12 cellular contexts compared by ENCODE assay signal in genomic region chr12:69906411-69907216, GRCh38.
DNase-seq lines count a peak whose midpoint lies in the region; ATAC-seq, FAIRE-seq and TF ChIP-seq lines count a peak whose summit lies in the region.
"Had no signal": no experiment of that assay in that cellular context is flagged by ENCODE, and none has a peak within 500 bp of the region (broad histone marks: within the 10 kb centered on the region; RNA-seq: fewer than 3 reads in every experiment).

No MANE protein-coding gene starts in this region.

- peaks cover 16% of the 10 kb centered on the region for H3K4me1 ChIP-seq in GM12878 (ENCODE audit: control insufficient read depth, insufficient read depth, low read length)
- H3K4me1 ChIP-seq: psoas muscle had no signal

- TF ChIP-seq POLR2A in GM12878 (IDR thresholded peaks at IDR 0.05; ENCODE audit: low read depth, low read length): no peak

- in situ Hi-C loops in GM12878 (cut with MboI): no loop called here

- POLR2A ChIA-PET in GM12878 (lab: Charles Lee): no interaction called here

- no peak overlapping the region for H3K4me3 Mint-ChIP-seq in osteocyte (ENCODE audit: unreplicated experiment)
- H3K4me3 Mint-ChIP-seq: activated CD4-positive, alpha-beta T cell treated with anti-CD3 and anti-CD28 coated beads for 36 hours had no signal

- H3K4me3 ChIP-seq in GM12878: no peak overlapping the region
- H3K4me3 ChIP-seq in coronary artery: no peak overlapping the region
- H3K4me3 ChIP-seq: psoas muscle had no signal

- no peak overlapping the region for H3K27ac Mint-ChIP-seq in osteocyte (ENCODE audit: unreplicated experiment)
- H3K27ac Mint-ChIP-seq: activated CD4-positive, alpha-beta T cell treated with anti-CD3 and anti-CD28 coated beads for 36 hours had no signal

- no peak for TF ChIP-seq EP300 in GM12878 (IDR thresholded peaks at IDR 0.05; ENCODE audit: borderline replicate concordance in 1 of 2, control insufficient read depth in 1 of 2, low read depth in 2 of 2, low read length in 2 of 2)

- BruUV-seq in GM12878 (replicated peaks; lab: Mats Ljungman, UMichigan): no TSS peak

- no peaks in the 10 kb centered on the region for H4K20me1 ChIP-seq in GM12878 (ENCODE audit: control insufficient read depth, insufficient read depth)

- CTCF ChIA-PET in GM12878 (lab: Yijun Ruan, JAX): interaction anchor here (0.7 to 0.8 kb wide), 2 partner anchors 9 to 670 kb away, joined by 3 read pairs; no protein-coding TSS in a partner anchor

- 0% methylated on average over 4 of the region's 4 CpGs for WGBS in GM12878 (ENCODE audit: insufficient coverage, insufficient replicate concordance, low lambda C conversion rate, missing lambda C conversion rate)

- intact Hi-C loops in GM12878 (cut with micrococcal nuclease; ENCODE audit: unreplicated experiment): loop anchor here (2.0 kb wide), 1 partner anchor 336 kb away; the partner anchor contains the start of gene CNOT2

- ATAC-seq in GM18498 (IDR thresholded peaks at IDR 0.05; ENCODE audit: unreplicated experiment) (peak; percentile 95), GM21381 (IDR thresholded peaks at IDR 0.05; ENCODE audit: unreplicated experiment) (peak; percentile 82), HG03095 (IDR thresholded peaks at IDR 0.05; ENCODE audit: unreplicated experiment) (peak; percentile 91), GM12878 (peak; percentile 89)
- ATAC-seq: activated CD4-positive, alpha-beta T cell treated with anti-CD3 and anti-CD28 coated beads for 36 hours had no signal

- H3K27me3 ChIP-seq in GM12878 (replicated peaks in 1 of 2; ENCODE audit: control insufficient read depth in 2 of 2, insufficient read depth in 2 of 2, low read length in 1 of 2): no peaks in the 10 kb centered on the region

- TF ChIP-seq CTCF in GM12878 (IDR thresholded peaks at IDR 0.05 in 2 of 3, conservative IDR thresholded peaks at IDR 0.05 in 1 of 3; ENCODE audit: control insufficient read depth in 2 of 3, extremely low read depth in 1 of 3, insufficient read depth in 1 of 3, low read depth in 3 of 3, low read length in 3 of 3) (no peak), osteocyte (IDR thresholded peaks at IDR 0.05) (no peak), coronary artery (IDR thresholded peaks at IDR 0.05) (no peak)

- H3K9me3 Mint-ChIP-seq in osteocyte (ENCODE audit: unreplicated experiment): no peaks in the 10 kb centered on the region
- H3K9me3 Mint-ChIP-seq: CD14-positive monocyte had no signal

- no peaks in the 10 kb centered on the region for H3K9me3 ChIP-seq in GM12878 (replicated peaks; ENCODE audit: control insufficient read depth, insufficient read depth, low read length)
- H3K9me3 ChIP-seq: psoas muscle had no signal

- H2AFZ ChIP-seq in GM12878 (ENCODE audit: control insufficient read depth, low read depth, low read length): no peak overlapping the region; the same call in 1 of the 2 replicates

- SMC1A ChIA-PET in GM12878 (lab: Charles Lee; ENCODE audit: uncharacterized antibody, unreplicated experiment): no interaction called here

- peak overlapping the region; percentile 14 for H3K27ac ChIP-seq in GM12878 (ENCODE audit: control insufficient read depth, insufficient read depth)
- no peak overlapping the region for H3K27ac ChIP-seq in coronary artery
- H3K27ac ChIP-seq: psoas muscle had no signal

- H3K4me1 Mint-ChIP-seq in osteocyte (ENCODE audit: unreplicated experiment): peaks cover 22% of the 10 kb centered on the region

- RAD21 ChIA-PET in GM12878 (lab: Charles Lee; ENCODE audit: unreplicated experiment): no interaction called here

- no peaks in the 10 kb centered on the region for H3K27me3 Mint-ChIP-seq in osteocyte (ENCODE audit: unreplicated experiment)
- H3K27me3 Mint-ChIP-seq: activated CD4-positive, alpha-beta T cell treated with anti-CD3 and anti-CD28 coated beads for 36 hours had no signal

- H3K4me2 ChIP-seq in GM12878 (ENCODE audit: control insufficient read depth, insufficient read depth): peak overlapping the region; percentile 43

- no peak overlapping the region for H3K9ac ChIP-seq in GM12878 (ENCODE audit: control insufficient read depth, insufficient read depth, low read length)

- H3K36me3 Mint-ChIP-seq in osteocyte (ENCODE audit: unreplicated experiment): no peaks in the 10 kb centered on the region
- H3K36me3 Mint-ChIP-seq: CD14-positive monocyte had no signal

- no peaks in the 10 kb centered on the region for H3K79me2 ChIP-seq in GM12878 (ENCODE audit: control insufficient read depth, insufficient read depth, low read length)

- DNase-seq in GM12878 (ENCODE audit: low read depth, low spot score) (peak; percentile 75), osteocyte (ENCODE audit: extremely low spot score, unreplicated experiment) (no peak), coronary artery (ENCODE audit: low spot score) (no peak), HTR-8/SVneo (ENCODE audit: insufficient read length, low spot score) (no peak), HUDEP-2 (lab: John Stamatoyannopoulos, UW; ENCODE audit: unreplicated experiment in 76 of 76) (no peak)
- DNase-seq: activated CD4-positive, alpha-beta T cell treated with anti-CD3 and anti-CD28 coated beads for 36 hours; psoas muscle had no signal

- FAIRE-seq in GM12878 (lab: Jason Lieb, UNC): peak; percentile 65
- no peak for FAIRE-seq in HTR-8/SVneo (lab: Jason Lieb, UNC)
- FAIRE-seq: H54 had no signal

- no peak for TF ChIP-seq RAD21 in GM12878 (IDR thresholded peaks at IDR 0.05; ENCODE audit: insufficient read depth, low read depth, low read length)

- no peaks in the 10 kb centered on the region for H3K36me3 ChIP-seq in GM12878 (ENCODE audit: control insufficient read depth in 2 of 2, insufficient read depth in 2 of 2, low read length in 1 of 2)

TF ChIP-seq in GM12878, 131 proteins besides CTCF, POLR2A, EP300 and RAD21:
- TF ChIP-seq ETV6 (conservative IDR thresholded peaks at IDR 0.05 in 1 of 2, IDR thresholded peaks at IDR 0.05 in 1 of 2; ENCODE audit: borderline replicate concordance in 1 of 2, low read depth in 1 of 2): no peak
- 0 out of 2 replicates have a peak, but pooled peaks have one; percentile 15 for TF ChIP-seq MTA2 (IDR thresholded peaks at IDR 0.05; ENCODE audit: low read depth)
- TF ChIP-seq NKRF (conservative IDR thresholded peaks at IDR 0.05): no peak
- TF ChIP-seq IKZF2 (IDR thresholded peaks at IDR 0.05): peak; percentile 25 to 30; a peak in 2 of 4 replicates
- peak; percentile 56 for TF ChIP-seq TBL1XR1 (IDR thresholded peaks at IDR 0.05; ENCODE audit: low read depth, low read length)
- TF ChIP-seq STAT3 (IDR thresholded peaks at IDR 0.05; ENCODE audit: low read depth, low read length): 0 out of 2 replicates have a peak, but pooled peaks have one; percentile 32
- peak; percentile 20 to 55; a peak in 1 of 4 replicates for TF ChIP-seq BHLHE40 (IDR thresholded peaks at IDR 0.05; ENCODE audit: borderline replicate concordance in 1 of 2, low read depth in 2 of 2, low read length in 1 of 2)
- TF ChIP-seq SRF (IDR thresholded peaks at IDR 0.05; ENCODE audit: low read depth in 2 of 2, low read length in 2 of 2): peak in 1 of 2 experiments; percentile 73; a peak in 2 of 4 replicates
- peak; percentile 49; the same call in 1 of the 3 replicates for TF ChIP-seq POU2F2 (IDR thresholded peaks at IDR 0.05; ENCODE audit: borderline replicate concordance, low read depth, low read length)
- TF ChIP-seq RUNX3 (IDR thresholded peaks at IDR 0.05; ENCODE audit: low read length): peak; percentile 85
- TF ChIP-seq MLLT1 (IDR thresholded peaks at IDR 0.05): no peak
- TF ChIP-seq IKZF1 (conservative IDR thresholded peaks at IDR 0.05): 0 out of 2 replicates have a peak, but pooled peaks have one; percentile 18
